Comparison of ENCODE assay signal across 13 cellular contexts in genomic region chr21:26572026-26572425, GRCh38. TPM values are rescaled to one million over a fixed set of nuclear protein-coding genes. Genes with fewer than 3 reads are reported as not detected.
DNase-seq lines count a peak whose midpoint lies in the region; ATAC-seq and TF ChIP-seq lines count a peak whose summit lies in the region.
"Had no signal": no experiment of that assay in that cellular context is flagged by ENCODE, and none has a peak within 500 bp of the region (broad histone marks: within the 10 kb centered on the region; RNA-seq: fewer than 3 reads in every experiment).

No MANE protein-coding gene starts in this region.

- peaks cover 13% of the 10 kb centered on the region; the same call in 1 of the 2 replicates for H3K4me1 ChIP-seq in ES-I3 (ENCODE audit: insufficient read depth, low read length)
- H3K4me1 ChIP-seq in iPS DF 6.9 (ENCODE audit: control insufficient read depth, insufficient read depth, low read length): no peaks in the 10 kb centered on the region
- H3K4me1 ChIP-seq in parathyroid adenoma: no peaks in the 10 kb centered on the region

- H3K27ac Mint-ChIP-seq in WTC11: peak overlapping the region; percentile 99
- H3K27ac Mint-ChIP-seq in natural killer cell treated with Interleukin-12 subunit alpha and Interleukin-12 subunit beta and Interleukin-15 and Interleukin-18, amount 100 ng/mL, for 72 hours: no peak overlapping the region

- ATAC-seq in WTC11: no peak
- ATAC-seq in natural killer cell treated with Interleukin-12 subunit alpha and Interleukin-12 subunit beta and Interleukin-15 and Interleukin-18, amount 100 ng/mL, for 72 hours: no peak
- ATAC-seq: activated CD4-positive, CD25-positive, alpha-beta regulatory T cell treated with anti-CD3 and anti-CD28 coated beads, Interleukin-2, amount 50 U/mL, for 24 hours; HCT116 had no signal

- DNase-seq in WTC11 (ENCODE audit: low spot score): no peak
- DNase-seq in iPS DF 6.9 (ENCODE audit: low read depth, low spot score): no peak
- DNase-seq in natural killer cell treated with Interleukin-12 subunit alpha and Interleukin-12 subunit beta and Interleukin-15 and Interleukin-18, amount 100 ng/mL, for 72 hours (ENCODE audit: low spot score): no peak
- DNase-seq in NCI-H1105 treated with DMSO at 0.1 percent for 48 hours (lab: John Stamatoyannopoulos, UW): no peak
- DNase-seq in NOMO-1 (lab: John Stamatoyannopoulos, UW; ENCODE audit: unreplicated experiment in 2 of 2): no peak
- DNase-seq in superior temporal gyrus (ENCODE audit: extremely low spot score): no peak
- DNase-seq: effector CD4-positive, alpha-beta T cell; KBM-7 had no signal

- H3K27me3 ChIP-seq in iPS DF 6.9 (ENCODE audit: control insufficient read depth, insufficient read depth, low read length): no peaks in the 10 kb centered on the region
- no peaks in the 10 kb centered on the region for H3K27me3 ChIP-seq in parathyroid adenoma (ENCODE audit: control insufficient read depth, insufficient read depth, low read length)

- POLR2A ChIA-PET in WTC11 (lab: Charles Lee): interaction anchor here (1.1 kb wide), 1 partner anchor 479 kb away, joined by 3 read pairs; no protein-coding TSS in a partner anchor

- peak overlapping the region; percentile 82; the same call in 1 of the 2 replicates for H3K4me3 ChIP-seq in iPS DF 6.9 (ENCODE audit: low read length)
- peak overlapping the region; percentile 64 for H3K4me3 ChIP-seq in parathyroid adenoma (ENCODE audit: low read depth, low read length)

- H3K9me3 ChIP-seq in ES-I3 (ENCODE audit: control insufficient read depth, insufficient read depth, low read length) (no peaks in the 10 kb centered on the region), iPS DF 6.9 (ENCODE audit: control insufficient read depth, insufficient read depth, low read length) (no peaks in the 10 kb centered on the region), parathyroid adenoma (ENCODE audit: control insufficient read depth, low read length) (peaks cover 2% of the 10 kb centered on the region)

- H3K27ac ChIP-seq in iPS DF 6.9 (ENCODE audit: low read length) (no peak overlapping the region), parathyroid adenoma (no peak overlapping the region)
- H3K27ac ChIP-seq: C4-2B had no signal

- no CpG with 5 or more reads among the region's 7 CpGs for WGBS in iPS DF 6.9 (ENCODE audit: insufficient coverage, insufficient read length)

- no peaks in the 10 kb centered on the region for H3K27me3 Mint-ChIP-seq in WTC11 (ENCODE audit: low read depth)
- peaks cover 8 to 14% of the 10 kb centered on the region in 2 donors for H3K27me3 Mint-ChIP-seq in natural killer cell treated with Interleukin-12 subunit alpha and Interleukin-12 subunit beta and Interleukin-15 and Interleukin-18, amount 100 ng/mL, for 72 hours

- CTCF ChIA-PET in WTC11 (lab: Charles Lee): interaction anchor here (1.0 kb wide), 1 partner anchor 161 kb away, joined by 3 read pairs; no protein-coding TSS in a partner anchor

- peak overlapping the region; percentile 99 for H3K4me3 Mint-ChIP-seq in WTC11
- no peak overlapping the region for H3K4me3 Mint-ChIP-seq in natural killer cell treated with Interleukin-12 subunit alpha and Interleukin-12 subunit beta and Interleukin-15 and Interleukin-18, amount 100 ng/mL, for 72 hours

- H2AFZ ChIP-seq in parathyroid adenoma: no peak overlapping the region

- H3K4me1 Mint-ChIP-seq in WTC11: peaks cover 35% of the 10 kb centered on the region
- no peaks in the 10 kb centered on the region for H3K4me1 Mint-ChIP-seq in natural killer cell treated with Interleukin-12 subunit alpha and Interleukin-12 subunit beta and Interleukin-15 and Interleukin-18, amount 100 ng/mL, for 72 hours (ENCODE audit: low read depth in 2 of 2)

- peaks cover 18% of the 10 kb centered on the region for H3K36me3 Mint-ChIP-seq in WTC11
- peaks cover 17% of the 10 kb centered on the region for H3K36me3 Mint-ChIP-seq in natural killer cell treated with Interleukin-12 subunit alpha and Interleukin-12 subunit beta and Interleukin-15 and Interleukin-18, amount 100 ng/mL, for 72 hours

- TF ChIP-seq CTCF in WTC11 (IDR thresholded peaks at IDR 0.05): no peak
- TF ChIP-seq CTCF in parathyroid adenoma (IDR thresholded peaks at IDR 0.05): no peak

- peaks cover 20% of the 10 kb centered on the region for H3K9me3 Mint-ChIP-seq in WTC11
- peaks cover 16% of the 10 kb centered on the region for H3K9me3 Mint-ChIP-seq in natural killer cell treated with Interleukin-12 subunit alpha and Interleukin-12 subunit beta and Interleukin-15 and Interleukin-18, amount 100 ng/mL, for 72 hours

- H3K4me2 ChIP-seq in parathyroid adenoma (ENCODE audit: low read length): peak overlapping the region; percentile 67

- peak overlapping the region; percentile 85 for H3K9ac ChIP-seq in ES-I3 (ENCODE audit: low read depth, low read length)
- H3K9ac ChIP-seq in parathyroid adenoma: no peak overlapping the region

- H3K79me2 ChIP-seq in parathyroid adenoma: no peaks in the 10 kb centered on the region

- no peaks in the 10 kb centered on the region for H3K36me3 ChIP-seq in ES-I3 (ENCODE audit: insufficient read depth, low read length)
- H3K36me3 ChIP-seq in iPS DF 6.9 (ENCODE audit: control insufficient read depth, insufficient read depth, low read length): no peaks in the 10 kb centered on the region
- H3K36me3 ChIP-seq in parathyroid adenoma (ENCODE audit: control insufficient read depth, insufficient read depth, low read length): no peaks in the 10 kb centered on the region

TF ChIP-seq in WTC11, 78 proteins besides CTCF, POLR2A, EP300 and RAD21 (continues in another document):
- TF ChIP-seq, protein P1, sequence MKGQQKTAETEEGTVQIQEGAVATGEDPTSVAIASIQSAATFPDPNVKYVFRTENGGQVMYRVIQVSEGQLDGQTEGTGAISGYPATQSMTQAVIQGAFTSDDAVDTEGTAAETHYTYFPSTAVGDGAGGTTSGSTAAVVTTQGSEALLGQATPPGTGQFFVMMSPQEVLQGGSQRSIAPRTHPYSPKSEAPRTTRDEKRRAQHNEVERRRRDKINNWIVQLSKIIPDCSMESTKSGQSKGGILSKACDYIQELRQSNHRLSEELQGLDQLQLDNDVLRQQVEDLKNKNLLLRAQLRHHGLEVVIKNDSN (CRISPR knock-in tag; IDR thresholded peaks at IDR 0.05): no peak
- TF ChIP-seq TCF7 (CRISPR knock-in tag; IDR thresholded peaks at IDR 0.05; ENCODE audit: low read depth): no peak
- no peak for TF ChIP-seq ZBTB43 (CRISPR knock-in tag; IDR thresholded peaks at IDR 0.05)
- no peak for TF ChIP-seq ZNF121 (CRISPR knock-in tag; IDR thresholded peaks at IDR 0.05)
- no peak for TF ChIP-seq SP1 (CRISPR knock-in tag; conservative IDR thresholded peaks at IDR 0.05)
- TF ChIP-seq GABPB1 (CRISPR knock-in tag; IDR thresholded peaks at IDR 0.05): no peak
- no peak for TF ChIP-seq TEAD4 (CRISPR knock-in tag; IDR thresholded peaks at IDR 0.05)
- TF ChIP-seq ZNF425 (CRISPR knock-in tag; conservative IDR thresholded peaks at IDR 0.05): no peak
- no peak for TF ChIP-seq ESRRA (CRISPR knock-in tag; IDR thresholded peaks at IDR 0.05; ENCODE audit: borderline replicate concordance)
- TF ChIP-seq, protein P2, sequence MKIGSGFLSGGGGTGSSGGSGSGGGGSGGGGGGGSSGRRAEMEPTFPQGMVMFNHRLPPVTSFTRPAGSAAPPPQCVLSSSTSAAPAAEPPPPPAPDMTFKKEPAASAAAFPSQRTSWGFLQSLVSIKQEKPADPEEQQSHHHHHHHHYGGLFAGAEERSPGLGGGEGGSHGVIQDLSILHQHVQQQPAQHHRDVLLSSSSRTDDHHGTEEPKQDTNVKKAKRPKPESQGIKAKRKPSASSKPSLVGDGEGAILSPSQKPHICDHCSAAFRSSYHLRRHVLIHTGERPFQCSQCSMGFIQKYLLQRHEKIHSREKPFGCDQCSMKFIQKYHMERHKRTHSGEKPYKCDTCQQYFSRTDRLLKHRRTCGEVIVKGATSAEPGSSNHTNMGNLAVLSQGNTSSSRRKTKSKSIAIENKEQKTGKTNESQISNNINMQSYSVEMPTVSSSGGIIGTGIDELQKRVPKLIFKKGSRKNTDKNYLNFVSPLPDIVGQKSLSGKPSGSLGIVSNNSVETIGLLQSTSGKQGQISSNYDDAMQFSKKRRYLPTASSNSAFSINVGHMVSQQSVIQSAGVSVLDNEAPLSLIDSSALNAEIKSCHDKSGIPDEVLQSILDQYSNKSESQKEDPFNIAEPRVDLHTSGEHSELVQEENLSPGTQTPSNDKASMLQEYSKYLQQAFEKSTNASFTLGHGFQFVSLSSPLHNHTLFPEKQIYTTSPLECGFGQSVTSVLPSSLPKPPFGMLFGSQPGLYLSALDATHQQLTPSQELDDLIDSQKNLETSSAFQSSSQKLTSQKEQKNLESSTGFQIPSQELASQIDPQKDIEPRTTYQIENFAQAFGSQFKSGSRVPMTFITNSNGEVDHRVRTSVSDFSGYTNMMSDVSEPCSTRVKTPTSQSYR (CRISPR knock-in tag; IDR thresholded peaks at IDR 0.05): no peak
- no peak for TF ChIP-seq EMX1 (CRISPR knock-in tag; IDR thresholded peaks at IDR 0.05)

RNA-seq across cellular contexts. Expression of gene CYYR1, which starts 1.1 kb away (rescaled TPM):
- 25.3 to 29.3 TPM (median 28.6 TPM) in 3 replicates for total RNA-seq in WTC11 (2021)
- total RNA-seq in natural killer cell treated with Interleukin-12 subunit alpha and Interleukin-12 subunit beta and Interleukin-15 and Interleukin-18, amount 100 ng/mL, for 72 hours: not detected

Comparison
In these comparisons a context has a peak if more than half of its experiments do, and no peak if none do; other contexts are left out.
1. RNA of gene CYYR1, which starts 1.1 kb away (total RNA-seq): 25.3 to 29.3 TPM in WTC11; not detected in natural killer cell treated with Interleukin-12 subunit alpha and Interleukin-12 subunit beta and Interleukin-15 and Interleukin-18, amount 100 ng/mL, for 72 hours; every median in the first group is over 10 times any median in the second.